15 cellular contexts compared by ENCODE assay signal in the genomic region with DNA sequence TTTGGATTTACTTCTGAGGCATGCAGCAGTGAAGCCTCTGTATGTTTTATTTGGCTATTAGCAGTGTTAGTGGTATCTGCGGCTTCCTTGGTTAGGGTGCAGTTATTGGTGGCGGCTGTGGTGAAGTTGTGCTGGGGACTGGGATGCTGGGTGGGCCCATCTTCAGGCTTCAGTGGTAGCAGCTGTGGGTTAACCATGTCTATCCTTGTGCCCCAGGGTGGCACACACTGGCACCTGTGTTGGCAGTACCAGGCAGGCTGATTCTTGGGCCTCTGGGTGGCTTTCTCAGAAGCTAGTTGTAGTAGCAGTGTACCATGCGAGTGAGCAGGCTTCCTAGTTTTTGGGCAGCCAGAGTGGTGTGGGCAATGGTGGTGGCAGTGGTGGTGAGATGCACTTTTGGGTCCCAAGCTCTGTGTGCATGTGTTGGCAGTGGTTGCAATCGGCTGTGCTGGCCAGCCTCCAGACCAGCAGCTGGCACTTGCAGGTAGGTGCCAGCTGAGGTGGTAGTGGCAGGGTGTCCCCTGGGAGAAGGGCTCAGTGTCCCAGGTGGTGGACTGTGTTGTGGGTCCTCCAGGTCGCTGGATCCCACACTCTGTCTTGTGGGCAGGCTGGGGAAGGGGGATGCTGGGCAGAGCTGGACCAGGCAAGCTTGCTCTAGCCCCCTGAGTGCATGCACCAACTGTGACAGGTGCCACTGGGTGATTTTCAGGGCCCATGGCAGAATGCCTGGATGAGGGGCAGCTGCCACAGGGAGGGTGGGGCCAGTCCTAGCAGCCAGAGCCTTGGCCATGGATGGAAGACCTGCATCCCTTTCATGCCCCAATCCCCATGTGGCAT. TPM values are rescaled to one million over a fixed set of nuclear protein-coding genes. Genes with fewer than 3 reads are reported as not detected.
DNase-seq lines count a peak whose midpoint lies in the region; TF ChIP-seq lines count a peak whose summit lies in the region.
"Had no signal": no experiment of that assay in that cellular context is flagged by ENCODE, and none has a peak within 500 bp of the region (broad histone marks: within the 10 kb centered on the region; RNA-seq: fewer than 3 reads in every experiment).

No MANE protein-coding gene starts in this region.

- H3K4me1 ChIP-seq in endodermal cell (ENCODE audit: control insufficient read depth, insufficient read depth, low read length) (no peaks in the 10 kb centered on the region), smooth muscle cell (ENCODE audit: low read depth) (no peaks in the 10 kb centered on the region)
- H3K4me1 ChIP-seq: foreskin keratinocyte had no signal

- H3K36me3 Mint-ChIP-seq in endodermal cell (ENCODE audit: low read depth): no peaks in the 10 kb centered on the region

- H3K27ac ChIP-seq in endodermal cell (ENCODE audit: low read depth, low read length): no peak overlapping the region
- H3K27ac ChIP-seq in smooth muscle cell (ENCODE audit: low read depth): no peak overlapping the region
- H3K27ac ChIP-seq in dorsolateral prefrontal cortex: no peak overlapping the region
- H3K27ac ChIP-seq: foreskin keratinocyte had no signal

- H3K27me3 ChIP-seq in endodermal cell (ENCODE audit: control insufficient read depth, insufficient read depth, low read length, poor library complexity, severe bottlenecking) (no peaks in the 10 kb centered on the region), smooth muscle cell (ENCODE audit: low read depth) (no peaks in the 10 kb centered on the region), dorsolateral prefrontal cortex (no peaks in the 10 kb centered on the region)

- no peak overlapping the region for H3K4me3 Mint-ChIP-seq in endodermal cell
- H3K4me3 Mint-ChIP-seq: CD4-positive, alpha-beta T cell had no signal

- no peak overlapping the region for H3K27ac Mint-ChIP-seq in endodermal cell
- H3K27ac Mint-ChIP-seq: CD4-positive, alpha-beta T cell; effector memory CD8-positive, alpha-beta T cell; progenitor cell of endocrine pancreas had no signal

- DNase-seq in NCI-H1105 treated with DMSO at 0.1 percent for 48 hours (lab: John Stamatoyannopoulos, UW) (peak; percentile 19), NCI-H1105 (lab: John Stamatoyannopoulos, UW) (no peak), COR-L47 (lab: John Stamatoyannopoulos, UW) (peak; percentile 18), NCI-H2081 (lab: John Stamatoyannopoulos, UW) (peak; percentile 53 to 85), endodermal cell (peak; percentile 10), smooth muscle cell (lab: John Stamatoyannopoulos, UW; ENCODE audit: unreplicated experiment) (no peak), DMS53 treated with DMSO at 0.1 percent for 48 hours (lab: John Stamatoyannopoulos, UW; ENCODE audit: unreplicated experiment) (no peak), dorsolateral prefrontal cortex (no peak)
- DNase-seq: activated naive CD4-positive, alpha-beta T cell treated with anti-CD3 and anti-CD28 coated beads, Interleukin-2, amount 50 U/mL, for 16 hours; CD4-positive, alpha-beta T cell; effector memory CD8-positive, alpha-beta T cell; foreskin keratinocyte; GF-D8; stimulated activated CD4-positive, alpha-beta T cell treated with anti-CD3 and anti-CD28 coated beads, Interleukin-12 subunit alpha, Interleukin-12 subunit beta, amount 100 ng/mL, for 4 hours had no signal

- H3K36me3 ChIP-seq in endodermal cell (ENCODE audit: control insufficient read depth, insufficient read depth, low read length) (no peaks in the 10 kb centered on the region), smooth muscle cell (ENCODE audit: low read depth) (peaks cover 2% of the 10 kb centered on the region)

- peaks cover 24% of the 10 kb centered on the region for H3K27me3 Mint-ChIP-seq in endodermal cell (ENCODE audit: insufficient read depth)
- H3K27me3 Mint-ChIP-seq: CD4-positive, alpha-beta T cell had no signal

- H3F3A ChIP-seq in smooth muscle cell (ENCODE audit: low read depth): no peaks in the 10 kb centered on the region

- H3K9me3 Mint-ChIP-seq in endodermal cell: no peaks in the 10 kb centered on the region
- H3K9me3 Mint-ChIP-seq: CD4-positive, alpha-beta T cell; effector memory CD8-positive, alpha-beta T cell had no signal

- H3K9me3 ChIP-seq in endodermal cell (ENCODE audit: control insufficient read depth, low read length): no peaks in the 10 kb centered on the region
- H3K9me3 ChIP-seq in smooth muscle cell (replicated peaks; ENCODE audit: low read depth): no peaks in the 10 kb centered on the region

- no peak for TF ChIP-seq CTCF in endodermal cell (conservative IDR thresholded peaks at IDR 0.05)
- no peak for TF ChIP-seq CTCF in smooth muscle cell (IDR thresholded peaks at IDR 0.05; ENCODE audit: borderline replicate concordance, insufficient read depth, poor library complexity, severe bottlenecking)
- no peak for TF ChIP-seq CTCF in dorsolateral prefrontal cortex (IDR thresholded peaks at IDR 0.05 in 54 of 56, conservative IDR thresholded peaks at IDR 0.05 in 2 of 56; ENCODE audit: low read depth in 1 of 56, partially characterized antibody in 56 of 56)

- peaks cover 92% of the 10 kb centered on the region for H4K20me1 ChIP-seq in smooth muscle cell (ENCODE audit: low read depth)

- H3K4me1 Mint-ChIP-seq in endodermal cell: no peaks in the 10 kb centered on the region

- H3K9ac ChIP-seq in endodermal cell (ENCODE audit: extremely low read depth, low read length, poor library complexity, severe bottlenecking) (no peak overlapping the region), smooth muscle cell (ENCODE audit: low read depth) (no peak overlapping the region)

- WGBS in endodermal cell (ENCODE audit: insufficient coverage in 1 of 2, insufficient read length in 1 of 2), 2 experiments: 86% methylated on average over 5 of the region's 5 CpGs; no CpG with 5 or more reads in 1 of the 2 experiments
- WGBS in smooth muscle cell (ENCODE audit: low lambda C conversion rate): 86% methylated on average over 5 of the region's 5 CpGs

- H3K4me3 ChIP-seq in endodermal cell (ENCODE audit: low read length) (no peak overlapping the region), smooth muscle cell (no peak overlapping the region), dorsolateral prefrontal cortex (no peak overlapping the region)

- H3K79me2 ChIP-seq in smooth muscle cell (ENCODE audit: low read depth): peaks cover 74% of the 10 kb centered on the region

- H2AFZ ChIP-seq in smooth muscle cell (ENCODE audit: low read depth): no peak overlapping the region

- H3K4me2 ChIP-seq in smooth muscle cell: no peak overlapping the region

- intact Hi-C loops in dorsolateral prefrontal cortex (cut with DNase I): no loop called here

RNA-seq across cellular contexts. Expression of gene AHRR, which starts 13.6 kb away (rescaled TPM):
- 1 to 10 TPM; 1.4 to 2.0 TPM for total RNA-seq in endodermal cell
- polyA plus RNA-seq in endodermal cell (2013, experiment 1 of 2): 1.3 TPM
- 1.2 TPM for polyA plus RNA-seq in endodermal cell (2013, experiment 2 of 2)
- 14.4 and 23.4 TPM in 2 replicates for total RNA-seq in smooth muscle cell
- polyA plus RNA-seq in smooth muscle cell: 18.2 and 20.8 TPM in 2 replicates
- 10 to 100 TPM in 2 of 120 experiments, 1 to 10 TPM in 117, under 1 TPM in 1; 0.75 to 14.2 (median 4.1) TPM for total RNA-seq in dorsolateral prefrontal cortex

Comparison
In these comparisons a context has a peak if more than half of its experiments do, and no peak if none do; other contexts are left out.
1. DNase-seq: peak in NCI-H1105 treated with DMSO at 0.1 percent for 48 hours (single experiment), COR-L47 (single experiment), NCI-H2081 (2 of 2) and endodermal cell (single experiment); none in NCI-H1105 (single experiment), smooth muscle cell (single experiment), DMS53 treated with DMSO at 0.1 percent for 48 hours (single experiment) and dorsolateral prefrontal cortex (0 of 10).